Comparison of ENCODE assay signal across 1 cellular context in genomic region chr17:40352044-40352778, GRCh38.
TF ChIP-seq lines count a peak whose summit lies in the region.

No MANE protein-coding gene starts in this region.

TF ChIP-seq in HepG2, 621 proteins besides CTCF, POLR2A, EP300 and RAD21 (continues in another document):
- TF ChIP-seq HOXA9 (CRISPR knock-in tag; IDR thresholded peaks at IDR 0.05; ENCODE audit: borderline replicate concordance) (no peak), NFIC (IDR thresholded peaks at IDR 0.05; ENCODE audit: low read length) (no peak), KLF6 (CRISPR knock-in tag; IDR thresholded peaks at IDR 0.05) (no peak), DDIT3 (CRISPR knock-in tag; IDR thresholded peaks at IDR 0.05) (no peak), MYC (CRISPR knock-in tag; IDR thresholded peaks at IDR 0.05; ENCODE audit: borderline replicate concordance) (no peak; the same call in 1 of the 2 replicates), ZFP41 (CRISPR knock-in tag; IDR thresholded peaks at IDR 0.05; ENCODE audit: borderline replicate concordance) (no peak), CREM (IDR thresholded peaks at IDR 0.05) (peak; percentile 9; the same call in 1 of the 2 replicates), CREM (CRISPR knock-in tag; IDR thresholded peaks at IDR 0.05) (no peak), XBP1 (CRISPR knock-in tag; IDR thresholded peaks at IDR 0.05) (no peak), ZNF570 (CRISPR knock-in tag; IDR thresholded peaks at IDR 0.05; ENCODE audit: borderline replicate concordance) (no peak), DBP (CRISPR knock-in tag; IDR thresholded peaks at IDR 0.05; ENCODE audit: not compliant biosample characterization) (no peak), THRA (CRISPR knock-in tag; IDR thresholded peaks at IDR 0.05; ENCODE audit: borderline replicate concordance) (no peak), ZNF614 (CRISPR knock-in tag; IDR thresholded peaks at IDR 0.05; ENCODE audit: borderline replicate concordance) (no peak), THAP9 (CRISPR knock-in tag; IDR thresholded peaks at IDR 0.05; ENCODE audit: borderline replicate concordance) (no peak), EEA1 (CRISPR knock-in tag; IDR thresholded peaks at IDR 0.05; ENCODE audit: borderline replicate concordance) (no peak), ARHGAP35 (CRISPR knock-in tag; IDR thresholded peaks at IDR 0.05; ENCODE audit: borderline replicate concordance) (no peak), HDAC2 (CRISPR knock-in tag; IDR thresholded peaks at IDR 0.05) (no peak), HIVEP1 (CRISPR knock-in tag; IDR thresholded peaks at IDR 0.05) (no peak), ASH2L (IDR thresholded peaks at IDR 0.05; ENCODE audit: insufficient read length, low read depth, low read length) (peak; percentile 6), NFE2L1 (CRISPR knock-in tag; IDR thresholded peaks at IDR 0.05; ENCODE audit: borderline replicate concordance) (0 out of 2 replicates have a peak, but pooled peaks have one; percentile 16), ZNF749 (CRISPR knock-in tag; IDR thresholded peaks at IDR 0.05; ENCODE audit: borderline replicate concordance) (no peak), PPARG (CRISPR knock-in tag; conservative IDR thresholded peaks at IDR 0.05) (no peak), ZNF292 (CRISPR knock-in tag; IDR thresholded peaks at IDR 0.05; ENCODE audit: borderline replicate concordance, low read depth) (no peak), RFXAP (CRISPR knock-in tag; IDR thresholded peaks at IDR 0.05; ENCODE audit: borderline replicate concordance) (no peak), GMEB2 (CRISPR knock-in tag; IDR thresholded peaks at IDR 0.05; ENCODE audit: low read depth) (no peak), FOXK1 (CRISPR knock-in tag; IDR thresholded peaks at IDR 0.05; ENCODE audit: borderline replicate concordance, low read depth) (no peak), RNF2 (conservative IDR thresholded peaks at IDR 0.05; ENCODE audit: low read depth) (no peak), SALL1 (CRISPR knock-in tag; IDR thresholded peaks at IDR 0.05) (0 out of 2 replicates have a peak, but pooled peaks have one; percentile 21), GATAD2A (CRISPR knock-in tag; IDR thresholded peaks at IDR 0.05) (peak; percentile 50), PREB (CRISPR knock-in tag; IDR thresholded peaks at IDR 0.05) (no peak), TOPORS (CRISPR knock-in tag; IDR thresholded peaks at IDR 0.05) (no peak), ZNF510 (CRISPR knock-in tag; IDR thresholded peaks at IDR 0.05; ENCODE audit: low read depth) (no peak), ZNF557 (CRISPR knock-in tag; IDR thresholded peaks at IDR 0.05) (no peak), POLR2G (IDR thresholded peaks at IDR 0.05; ENCODE audit: low read depth, low read length) (no peak), FLYWCH1 (CRISPR knock-in tag; IDR thresholded peaks at IDR 0.05) (no peak), SNAI1 (CRISPR knock-in tag; IDR thresholded peaks at IDR 0.05; ENCODE audit: borderline replicate concordance) (no peak), SRY (CRISPR knock-in tag; IDR thresholded peaks at IDR 0.05) (no peak), ZNF670 (CRISPR knock-in tag; IDR thresholded peaks at IDR 0.05; ENCODE audit: borderline replicate concordance) (no peak), SPEN (CRISPR knock-in tag; IDR thresholded peaks at IDR 0.05; ENCODE audit: low read depth) (no peak; the same call in 1 of the 2 replicates), ZNF124 (CRISPR knock-in tag; IDR thresholded peaks at IDR 0.05) (no peak), KLF16 (CRISPR knock-in tag; IDR thresholded peaks at IDR 0.05) (no peak), JARID2 (CRISPR knock-in tag; IDR thresholded peaks at IDR 0.05; ENCODE audit: insufficient replicate concordance) (no peak), TEF (CRISPR knock-in tag; IDR thresholded peaks at IDR 0.05) (no peak), RAD51 (IDR thresholded peaks at IDR 0.05; ENCODE audit: borderline replicate concordance) (no peak), HOXD1 (CRISPR knock-in tag; IDR thresholded peaks at IDR 0.05) (0 out of 2 replicates have a peak, but pooled peaks have one; percentile 31), SP4 (CRISPR knock-in tag; IDR thresholded peaks at IDR 0.05) (0 out of 2 replicates have a peak, but pooled peaks have one; percentile 23), ZNF101 (CRISPR knock-in tag; IDR thresholded peaks at IDR 0.05; ENCODE audit: borderline replicate concordance, low read depth) (no peak), TMF1 (CRISPR knock-in tag; IDR thresholded peaks at IDR 0.05; ENCODE audit: low read depth) (no peak), SMAD3 (CRISPR knock-in tag; IDR thresholded peaks at IDR 0.05) (no peak), ZNF747 (CRISPR knock-in tag; IDR thresholded peaks at IDR 0.05; ENCODE audit: borderline replicate concordance) (no peak), PBX2 (CRISPR knock-in tag; IDR thresholded peaks at IDR 0.05) (no peak), MLXIP (CRISPR knock-in tag; IDR thresholded peaks at IDR 0.05; ENCODE audit: borderline replicate concordance) (no peak), GATAD1 (CRISPR knock-in tag; IDR thresholded peaks at IDR 0.05) (no peak), FOXA1 (IDR thresholded peaks at IDR 0.05) (no peak), FOXA1 (CRISPR knock-in tag; IDR thresholded peaks at IDR 0.05) (0 out of 2 replicates have a peak, but pooled peaks have one; percentile 4), RXRB (CRISPR knock-in tag; IDR thresholded peaks at IDR 0.05; ENCODE audit: borderline replicate concordance) (peak; percentile 67), ZNF543 (CRISPR knock-in tag; IDR thresholded peaks at IDR 0.05) (no peak), CEBPZ (IDR thresholded peaks at IDR 0.05; ENCODE audit: low read length) (no peak)
